In the genomic region with DNA sequence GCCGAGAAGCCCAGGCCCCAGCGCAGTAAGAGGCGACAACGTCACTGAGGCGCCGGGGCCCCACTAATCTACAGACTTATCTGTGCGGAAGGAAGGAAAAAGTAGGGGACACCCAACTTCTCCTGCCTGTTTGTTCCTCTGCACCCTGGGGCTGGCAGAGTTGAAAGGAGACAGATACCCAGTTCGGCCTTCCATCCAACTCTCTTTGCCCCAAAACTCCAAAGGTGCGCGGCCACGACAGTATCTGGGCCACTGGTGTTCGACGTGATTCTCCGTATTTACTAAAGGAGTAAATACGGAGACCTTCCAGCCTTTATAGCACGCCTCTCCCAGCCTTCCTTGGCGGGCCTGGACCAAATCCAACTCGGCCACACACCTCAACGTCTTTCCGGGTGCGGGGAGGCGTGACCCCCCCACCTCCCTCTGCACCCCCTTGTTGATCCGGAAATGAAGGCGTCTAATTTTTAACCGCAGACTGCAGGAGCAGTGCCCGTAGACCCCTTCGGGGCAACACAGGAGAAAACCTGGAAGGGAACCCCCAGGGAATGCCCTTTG, we compare ENCODE assay signal across 9 cellular contexts. TPM values are rescaled to one million over a fixed set of nuclear protein-coding genes. Genes with fewer than 3 reads are reported as not detected.
DNase-seq lines count a peak whose midpoint lies in the region; ATAC-seq and FAIRE-seq lines count a peak whose summit lies in the region.
"Had no signal": no experiment of that assay in that cellular context is flagged by ENCODE, and none has a peak within 500 bp of the region (broad histone marks: within the 10 kb centered on the region; RNA-seq: fewer than 3 reads in every experiment).

No MANE protein-coding gene starts in this region.

- peaks cover 4% of the 10 kb centered on the region for H3K4me1 ChIP-seq in iPS DF 6.9 (ENCODE audit: control insufficient read depth, insufficient read depth, low read length)
- H3K4me1 ChIP-seq in small intestine (ENCODE audit: control insufficient read depth in 2 of 2, insufficient read depth in 1 of 2, low read depth in 1 of 2, low read length in 1 of 2): peaks cover 8 to 27% of the 10 kb centered on the region in 2 donors

- DNase-seq in DMS 273 (lab: John Stamatoyannopoulos, UW; ENCODE audit: unreplicated experiment) (peak; percentile 71), DMS 273 treated with DMSO at 0.1 percent for 48 hours (lab: John Stamatoyannopoulos, UW) (no peak), NCI-H526 (lab: John Stamatoyannopoulos, UW) (peak; percentile 50 to 61), iPS DF 6.9 (ENCODE audit: low read depth, low spot score) (no peak), small intestine (peak; percentile 78), NCI-H1436 (lab: John Stamatoyannopoulos, UW) (no peak), GM19240 (ENCODE audit: insufficient read length, low spot score) (no peak)
- peak in 1 of 2 donors; percentile 39 for DNase-seq in activated naive CD4-positive, alpha-beta T cell treated with anti-CD3 and anti-CD28 coated beads, Interleukin-2, amount 50 U/mL, for 72 hours (ENCODE audit: low spot score in 2 of 2)

- peak overlapping the region; percentile 66 to 82 for H3K27ac Mint-ChIP-seq in activated naive CD4-positive, alpha-beta T cell treated with anti-CD3 and anti-CD28 coated beads, Interleukin-2, amount 50 U/mL, for 72 hours

- WGBS in iPS DF 6.9 (ENCODE audit: insufficient coverage, insufficient read length): no CpG with 5 or more reads among the region's 27 CpGs
- WGBS in small intestine, 3 donors: 0 to 1% (median 0%) methylated on average over 27 of the region's 27 CpGs

- peaks cover 17 to 33% of the 10 kb centered on the region in 2 donors for H3K36me3 Mint-ChIP-seq in activated naive CD4-positive, alpha-beta T cell treated with anti-CD3 and anti-CD28 coated beads, Interleukin-2, amount 50 U/mL, for 72 hours

- H3K36me3 ChIP-seq in iPS DF 6.9 (ENCODE audit: control insufficient read depth, insufficient read depth, low read length) (no peaks in the 10 kb centered on the region), small intestine (ENCODE audit: control insufficient read depth in 2 of 2, insufficient read depth in 2 of 2, low read length in 2 of 2) (peaks cover 0 to 3% of the 10 kb centered on the region in 2 donors)

- H3K27me3 ChIP-seq in iPS DF 6.9 (ENCODE audit: control insufficient read depth, insufficient read depth, low read length) (no peaks in the 10 kb centered on the region), small intestine (ENCODE audit: control insufficient read depth in 2 of 2, insufficient read depth in 2 of 2, low read length in 2 of 2) (no peaks in the 10 kb centered on the region)

- H3K4me3 ChIP-seq in iPS DF 6.9 (ENCODE audit: low read length) (peak overlapping the region; percentile 53; the same call in 1 of the 2 replicates), small intestine (ENCODE audit: low read depth in 1 of 2, low read length in 2 of 2) (peak overlapping the region; percentile 91 to 95)

- ATAC-seq in activated naive CD4-positive, alpha-beta T cell treated with anti-CD3 and anti-CD28 coated beads, Interleukin-2, amount 50 U/mL, for 72 hours: peak; percentile 9 to 19

- H3K9me3 ChIP-seq in iPS DF 6.9 (ENCODE audit: control insufficient read depth, insufficient read depth, low read length) (no peaks in the 10 kb centered on the region), small intestine (ENCODE audit: control insufficient read depth, low read depth) (no peaks in the 10 kb centered on the region)

- no peak for FAIRE-seq in small intestine (lab: Jason Lieb, UNC)
- FAIRE-seq: A204.1 had no signal

- H3K27ac ChIP-seq in iPS DF 6.9 (ENCODE audit: low read length): no peak overlapping the region
- H3K27ac ChIP-seq in small intestine (ENCODE audit: low read depth in 1 of 2, low read length in 1 of 2): peak overlapping the region; percentile 95 to 97

- no peaks in the 10 kb centered on the region for H3K9me3 Mint-ChIP-seq in activated naive CD4-positive, alpha-beta T cell treated with anti-CD3 and anti-CD28 coated beads, Interleukin-2, amount 50 U/mL, for 72 hours

RNA-seq across cellular contexts. Expression of gene SMAD7, which starts 1.6 kb away (rescaled TPM):
- total RNA-seq in activated naive CD4-positive, alpha-beta T cell treated with anti-CD3 and anti-CD28 coated beads, Interleukin-2, amount 50 U/mL, for 72 hours: 10 to 100 TPM; 13.4 to 14.6 TPM
- polyA plus RNA-seq in small intestine: 10 to 100 TPM; 17.2 to 24.0 (median 18.3) TPM

Comparison
In these comparisons a context has a peak if more than half of its experiments do, and no peak if none do; other contexts are left out.
1. DNase-seq: peak in DMS 273 (single experiment), NCI-H526 (2 of 2) and small intestine (single experiment); none in DMS 273 treated with DMSO at 0.1 percent for 48 hours (single experiment), iPS DF 6.9 (single experiment), NCI-H1436 (single experiment) and GM19240 (single experiment).